ENCODE assay signal across 24 cellular contexts in genomic region chrX:11328134-11328533, GRCh38. TPM values are rescaled to one million over a fixed set of nuclear protein-coding genes. Genes with fewer than 3 reads are reported as not detected.
"Had no signal": no experiment of that assay in that cellular context is flagged by ENCODE, and none has a peak within 500 bp of the region (broad histone marks: within the 10 kb centered on the region; RNA-seq: fewer than 3 reads in every experiment).

No MANE protein-coding gene starts in this region.

- H3K9ac ChIP-seq: SK-N-SH had no signal

- H3K4me3 ChIP-seq: SJSA1 had no signal

- DNase-seq: KBM-7, MV-4-11, NCI-H1048, NCI-H1105, NCI-H1417, NCI-H1436 treated with DMSO at 0.1 percent for 48 hours, NCI-H1694, NCI-H187 treated with DMSO at 0.1 percent for 48 hours, NCI-H2029 treated with DMSO at 0.1 percent for 48 hours, NCI-H2171 treated with DMSO at 0.1 percent for 48 hours, NCI-H345, NCI-H446 treated with DMSO at 0.1 percent for 48 hours, NCI-H510A treated with DMSO at 0.1 percent for 48 hours, NCI-H526, NCI-H82, Right ventricle myocardium superior, RPMI8226, SIG-M5, SK-N-SH had no signal

- H3K4me1 ChIP-seq: SJSA1 had no signal

- H3K36me3 ChIP-seq: SJSA1 had no signal

- H3K27ac ChIP-seq: SJSA1 had no signal

- H3K9me3 ChIP-seq: SJSA1, SK-N-SH had no signal

- H3K4me2 ChIP-seq: SK-N-SH had no signal

- H3K27me3 ChIP-seq: SJSA1 had no signal

RNA-seq across cellular contexts. Expression of gene AMELX, which starts 34.9 kb away (rescaled TPM):
- total RNA-seq: HT1080, LHCN-M2, MCF 10A, Right ventricle myocardium superior, SJSA1 had no signal
- polyA plus RNA-seq: IgD-negative memory B cell, SK-N-SH had no signal
